Comparison of ENCODE assay signal across 24 cellular contexts in genomic region chr3:31765856-31766255, GRCh38.
DNase-seq lines count a peak whose midpoint lies in the region; ATAC-seq and TF ChIP-seq lines count a peak whose summit lies in the region.
"Had no signal": no experiment of that assay in that cellular context is flagged by ENCODE, and none has a peak within 500 bp of the region (broad histone marks: within the 10 kb centered on the region; RNA-seq: fewer than 3 reads in every experiment).

No MANE protein-coding gene starts in this region.

- no peak overlapping the region for H3K56ac ChIP-seq in mesendoderm (ENCODE audit: low read length)

- H3K36me3 Mint-ChIP-seq in activated CD4-positive, alpha-beta T cell treated with anti-CD3 and anti-CD28 coated beads, Interleukin-2, amount 10 ng/mL, durations not matched to agents 24 days and 14 days (ENCODE audit: low read depth): no peaks in the 10 kb centered on the region
- peaks cover 4% of the 10 kb centered on the region for H3K36me3 Mint-ChIP-seq in T-helper 1 cell treated with Interleukin-12 subunit alpha and Interleukin-12 subunit beta and Interleukin-4 antibody, amounts not matched to agents 30 μg/mL and 1 μg/mL, for 36 hours (ENCODE audit: low read depth)
- H3K36me3 Mint-ChIP-seq: CD4-positive, CD25-positive, alpha-beta regulatory T cell had no signal

- H3K4me2 ChIP-seq in DND-41 (ENCODE audit: insufficient read depth, low read length): no peak overlapping the region
- no peak overlapping the region for H3K4me2 ChIP-seq in mesendoderm (ENCODE audit: low read length)
- H3K4me2 ChIP-seq: BLaER1 had no signal

- WGBS in mesendoderm (ENCODE audit: extremely low coverage, insufficient coverage, low lambda C conversion rate): no CpG with 5 or more reads among the region's 4 CpGs

- H2BK120ac ChIP-seq in mesendoderm (ENCODE audit: low read depth, low read length): no peak overlapping the region

- peak overlapping the region; percentile 42 for H3K27ac Mint-ChIP-seq in activated CD4-positive, alpha-beta T cell treated with anti-CD3 and anti-CD28 coated beads, Interleukin-2, amount 10 ng/mL, durations not matched to agents 24 days and 14 days
- H3K27ac Mint-ChIP-seq in T-helper 1 cell treated with Interleukin-12 subunit alpha and Interleukin-12 subunit beta and Interleukin-4 antibody, amounts not matched to agents 30 μg/mL and 1 μg/mL, for 36 hours: peak overlapping the region; percentile 52
- H3K27ac Mint-ChIP-seq: CD4-positive, CD25-positive, alpha-beta regulatory T cell had no signal

- H3K27me3 ChIP-seq in DND-41 (ENCODE audit: insufficient read depth, low read length, poor library complexity): no peaks in the 10 kb centered on the region
- H3K27me3 ChIP-seq in mesendoderm (ENCODE audit: insufficient read depth, low read length, poor library complexity): no peaks in the 10 kb centered on the region
- H3K27me3 ChIP-seq: BLaER1, SJCRH30 had no signal

- no peaks in the 10 kb centered on the region for H3K27me3 Mint-ChIP-seq in activated CD4-positive, alpha-beta T cell treated with anti-CD3 and anti-CD28 coated beads, Interleukin-2, amount 10 ng/mL, durations not matched to agents 24 days and 14 days
- no peaks in the 10 kb centered on the region for H3K27me3 Mint-ChIP-seq in T-helper 1 cell treated with Interleukin-12 subunit alpha and Interleukin-12 subunit beta and Interleukin-4 antibody, amounts not matched to agents 30 μg/mL and 1 μg/mL, for 36 hours (ENCODE audit: low read depth)
- H3K27me3 Mint-ChIP-seq: CD4-positive, CD25-positive, alpha-beta regulatory T cell had no signal

- H2BK15ac ChIP-seq in mesendoderm (replicated peaks; ENCODE audit: low read depth): no peak overlapping the region

- H4K8ac ChIP-seq in mesendoderm (ENCODE audit: low read depth, low read length): no peak overlapping the region

- no peaks in the 10 kb centered on the region for H4K20me1 ChIP-seq in DND-41 (ENCODE audit: insufficient read depth, low read length)
- H4K20me1 ChIP-seq: BLaER1 had no signal

- H3K4me1 Mint-ChIP-seq in activated CD4-positive, alpha-beta T cell treated with anti-CD3 and anti-CD28 coated beads, Interleukin-2, amount 10 ng/mL, durations not matched to agents 24 days and 14 days: peaks cover 47% of the 10 kb centered on the region
- peaks cover 54% of the 10 kb centered on the region for H3K4me1 Mint-ChIP-seq in T-helper 1 cell treated with Interleukin-12 subunit alpha and Interleukin-12 subunit beta and Interleukin-4 antibody, amounts not matched to agents 30 μg/mL and 1 μg/mL, for 36 hours (ENCODE audit: low read depth)

- no peak overlapping the region for H3K4ac ChIP-seq in mesendoderm (ENCODE audit: low read depth, low read length)

- no peaks in the 10 kb centered on the region for H3K79me1 ChIP-seq in mesendoderm (ENCODE audit: low read length)

- H2AFZ ChIP-seq in DND-41 (ENCODE audit: low read depth, low read length): 0 out of 2 replicates have a peak overlapping the region, but pooled peaks have one; percentile 10
- H2AFZ ChIP-seq: GM23248 had no signal

- H3K9ac ChIP-seq in DND-41 (ENCODE audit: low read depth, low read length) (no peak overlapping the region), mesendoderm (ENCODE audit: low read length) (no peak overlapping the region)
- H3K9ac ChIP-seq: BLaER1, GM23248 had no signal

- H4K5ac ChIP-seq in mesendoderm (ENCODE audit: low read length): no peak overlapping the region

- no peak for DNase-seq in activated CD4-positive, alpha-beta T cell treated with anti-CD3 and anti-CD28 coated beads, Interleukin-2, amount 10 ng/mL, durations not matched to agents 24 days and 14 days
- no peak for DNase-seq in activated CD4-positive, alpha-beta T cell treated with anti-CD3 and anti-CD28 coated beads, Interleukin-2, amount 50 U/mL, for 1 hour
- DNase-seq in DND-41 (no peak), mesendoderm (no peak), A172 (ENCODE audit: low spot score) (no peak), cortex of kidney (lab: John Stamatoyannopoulos, UW) (no peak)
- DNase-seq: 8988T; CD4-positive, CD25-positive, alpha-beta regulatory T cell; DMS153; GM23248; H7; KBM-7; MM.1S; NCI-H1048; NCI-H1417; NCI-H1694; NCI-H2029 treated with DMSO at 0.1 percent for 48 hours; NCI-H2227 treated with DMSO at 0.1 percent for 48 hours; NCI-H526 treated with DMSO at 0.1 percent for 48 hours; SJCRH30 had no signal

- no peak overlapping the region for H2AK5ac ChIP-seq in mesendoderm (ENCODE audit: low read length)

- no peak overlapping the region for H3K27ac ChIP-seq in DND-41 (ENCODE audit: low read length)
- H3K27ac ChIP-seq in mesendoderm (ENCODE audit: low read depth, low read length): no peak overlapping the region
- H3K27ac ChIP-seq: BLaER1, GM23248, SJCRH30 had no signal

- no peaks in the 10 kb centered on the region for H3K9me3 ChIP-seq in DND-41 (ENCODE audit: insufficient read depth, low read length, severe bottlenecking)
- H3K9me3 ChIP-seq: BLaER1, SJCRH30 had no signal

- H3K79me2 ChIP-seq in DND-41 (ENCODE audit: insufficient read depth, low read length): no peaks in the 10 kb centered on the region
- H3K79me2 ChIP-seq in mesendoderm (ENCODE audit: control insufficient read depth, insufficient read depth, low read length): no peaks in the 10 kb centered on the region

- intact Hi-C loops in activated CD4-positive, alpha-beta T cell treated with anti-CD3 and anti-CD28 coated beads, Interleukin-2, amount 10 ng/mL, durations not matched to agents 24 days and 14 days (cut with micrococcal nuclease): loop anchor here (5.0 kb wide), 1 partner anchor 999 kb away; no protein-coding TSS in a partner anchor

- no peak overlapping the region for H3K4me3 ChIP-seq in DND-41 (ENCODE audit: low read depth in 1 of 2, low read length in 2 of 2)
- H3K4me3 ChIP-seq in mesendoderm (ENCODE audit: low read length): no peak overlapping the region
- H3K4me3 ChIP-seq: BLaER1, GM23248, SJCRH30 had no signal

- peak overlapping the region; percentile 47 for H3K18ac ChIP-seq in mesendoderm (ENCODE audit: low read length)

- H3K36me3 ChIP-seq in DND-41 (ENCODE audit: insufficient read depth, low read length): no peaks in the 10 kb centered on the region
- no peaks in the 10 kb centered on the region for H3K36me3 ChIP-seq in mesendoderm (ENCODE audit: control insufficient read depth, insufficient read depth, low read length)
- H3K36me3 ChIP-seq: BLaER1, SJCRH30 had no signal

- TF ChIP-seq CTCF in DND-41 (IDR thresholded peaks at IDR 0.05; ENCODE audit: borderline replicate concordance, extremely low read depth, low read length, poor library complexity, severe bottlenecking): no peak

- no peak overlapping the region for H3K4me3 Mint-ChIP-seq in activated CD4-positive, alpha-beta T cell treated with anti-CD3 and anti-CD28 coated beads, Interleukin-2, amount 10 ng/mL, durations not matched to agents 24 days and 14 days
- H3K4me3 Mint-ChIP-seq in T-helper 1 cell treated with Interleukin-12 subunit alpha and Interleukin-12 subunit beta and Interleukin-4 antibody, amounts not matched to agents 30 μg/mL and 1 μg/mL, for 36 hours: no peak overlapping the region
- H3K4me3 Mint-ChIP-seq: CD4-positive, CD25-positive, alpha-beta regulatory T cell had no signal

- ATAC-seq in DND-41 (ENCODE audit: insufficient read depth, low read depth) (no peak), GM19452 (IDR thresholded peaks at IDR 0.05; ENCODE audit: unreplicated experiment) (no peak)
- ATAC-seq: SK-N-SH treated with all-trans-retinoic acid at 6 μM for 48 hours had no signal

- no peaks in the 10 kb centered on the region for H3K9me3 Mint-ChIP-seq in activated CD4-positive, alpha-beta T cell treated with anti-CD3 and anti-CD28 coated beads, Interleukin-2, amount 10 ng/mL, durations not matched to agents 24 days and 14 days
- H3K9me3 Mint-ChIP-seq in T-helper 1 cell treated with Interleukin-12 subunit alpha and Interleukin-12 subunit beta and Interleukin-4 antibody, amounts not matched to agents 30 μg/mL and 1 μg/mL, for 36 hours: no peaks in the 10 kb centered on the region

- H3K23ac ChIP-seq in mesendoderm (ENCODE audit: low read length): no peak overlapping the region

- H3K4me1 ChIP-seq in DND-41 (ENCODE audit: insufficient read depth, low read length) (no peaks in the 10 kb centered on the region), mesendoderm (ENCODE audit: control insufficient read depth, low read depth, low read length) (no peaks in the 10 kb centered on the region)
- H3K4me1 ChIP-seq: BLaER1, SJCRH30 had no signal

- H2BK5ac ChIP-seq in mesendoderm (ENCODE audit: low read length): no peak overlapping the region
